Comparison of ENCODE assay signal across 1 cellular context in the genomic region with DNA sequence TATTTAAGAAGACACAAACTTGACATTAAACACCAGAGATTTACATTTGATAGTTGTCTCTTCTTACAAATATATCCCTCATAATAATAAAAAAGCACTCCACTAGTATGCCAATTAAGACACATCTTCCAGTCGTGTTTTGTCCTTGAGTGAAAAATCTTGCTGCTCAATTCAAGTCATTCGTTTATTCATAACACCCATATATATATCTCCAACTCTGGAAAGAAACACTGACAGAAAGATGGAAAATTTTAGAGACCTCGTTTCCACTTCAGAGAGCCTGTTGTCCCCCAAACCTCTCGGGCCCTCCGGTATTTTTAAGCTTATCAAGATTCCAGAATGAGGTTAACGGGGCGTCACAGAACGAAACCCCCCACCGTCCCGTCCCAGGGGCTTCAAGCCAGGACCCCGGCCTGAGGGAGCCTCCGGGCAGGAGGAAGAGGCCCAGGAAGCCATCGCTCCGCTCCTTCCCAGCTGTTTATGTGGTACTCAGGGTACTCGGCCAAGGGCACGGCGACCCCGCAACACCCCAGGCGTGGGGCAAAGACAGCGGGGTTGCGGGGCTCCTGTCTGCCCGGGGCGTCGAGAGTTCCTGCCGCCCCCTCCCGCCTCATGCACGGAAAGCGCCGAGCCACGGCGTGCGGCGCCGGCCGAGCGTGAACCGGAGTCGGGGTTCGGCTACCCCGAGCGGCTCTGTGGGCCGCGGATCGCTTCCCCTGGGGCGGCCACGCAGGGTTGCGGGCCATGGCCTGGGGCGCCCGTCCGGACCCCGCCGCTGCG.
A peak's percentile ranks its signal among the peaks of the same experiment; 100 is the strongest.
TF ChIP-seq lines count a peak whose summit lies in the region.

No MANE protein-coding gene starts in this region.

TF ChIP-seq in HepG2, 621 proteins besides CTCF, POLR2A, EP300 and RAD21 (continued from another document and continues in another):
- TF ChIP-seq, protein P1, sequence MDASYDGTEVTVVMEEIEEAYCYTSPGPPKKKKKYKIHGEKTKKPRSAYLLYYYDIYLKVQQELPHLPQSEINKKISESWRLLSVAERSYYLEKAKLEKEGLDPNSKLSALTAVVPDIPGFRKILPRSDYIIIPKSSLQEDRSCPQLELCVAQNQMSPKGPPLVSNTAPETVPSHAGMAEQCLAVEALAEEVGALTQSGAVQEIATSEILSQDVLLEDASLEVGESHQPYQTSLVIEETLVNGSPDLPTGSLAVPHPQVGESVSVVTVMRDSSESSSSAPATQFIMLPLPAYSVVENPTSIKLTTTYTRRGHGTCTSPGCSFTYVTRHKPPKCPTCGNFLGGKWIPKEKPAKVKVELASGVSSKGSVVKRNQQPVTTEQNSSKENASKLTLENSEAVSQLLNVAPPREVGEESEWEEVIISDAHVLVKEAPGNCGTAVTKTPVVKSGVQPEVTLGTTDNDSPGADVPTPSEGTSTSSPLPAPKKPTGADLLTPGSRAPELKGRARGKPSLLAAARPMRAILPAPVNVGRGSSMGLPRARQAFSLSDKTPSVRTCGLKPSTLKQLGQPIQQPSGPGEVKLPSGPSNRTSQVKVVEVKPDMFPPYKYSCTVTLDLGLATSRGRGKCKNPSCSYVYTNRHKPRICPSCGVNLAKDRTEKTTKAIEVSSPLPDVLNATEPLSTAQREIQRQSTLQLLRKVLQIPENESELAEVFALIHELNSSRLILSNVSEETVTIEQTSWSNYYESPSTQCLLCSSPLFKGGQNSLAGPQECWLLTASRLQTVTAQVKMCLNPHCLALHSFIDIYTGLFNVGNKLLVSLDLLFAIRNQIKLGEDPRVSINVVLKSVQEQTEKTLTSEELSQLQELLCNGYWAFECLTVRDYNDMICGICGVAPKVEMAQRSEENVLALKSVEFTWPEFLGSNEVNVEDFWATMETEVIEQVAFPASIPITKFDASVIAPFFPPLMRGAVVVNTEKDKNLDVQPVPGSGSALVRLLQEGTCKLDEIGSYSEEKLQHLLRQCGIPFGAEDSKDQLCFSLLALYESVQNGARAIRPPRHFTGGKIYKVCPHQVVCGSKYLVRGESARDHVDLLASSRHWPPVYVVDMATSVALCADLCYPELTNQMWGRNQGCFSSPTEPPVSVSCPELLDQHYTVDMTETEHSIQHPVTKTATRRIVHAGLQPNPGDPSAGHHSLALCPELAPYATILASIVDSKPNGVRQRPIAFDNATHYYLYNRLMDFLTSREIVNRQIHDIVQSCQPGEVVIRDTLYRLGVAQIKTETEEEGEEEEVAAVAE (CRISPR knock-in tag; IDR thresholded peaks at IDR 0.05; ENCODE audit: borderline replicate concordance), result 0 out of 2 replicates have a peak, but pooled peaks have one; percentile 30
- TF ChIP-seq PRPF4 (IDR thresholded peaks at IDR 0.05; ENCODE audit: low read depth, low read length, poor library complexity, severe bottlenecking), result no peak
- TF ChIP-seq, protein P2, sequence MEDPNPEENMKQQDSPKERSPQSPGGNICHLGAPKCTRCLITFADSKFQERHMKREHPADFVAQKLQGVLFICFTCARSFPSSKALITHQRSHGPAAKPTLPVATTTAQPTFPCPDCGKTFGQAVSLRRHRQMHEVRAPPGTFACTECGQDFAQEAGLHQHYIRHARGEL (CRISPR knock-in tag; IDR thresholded peaks at IDR 0.05), result no peak
- 0 out of 2 replicates have a peak, but pooled peaks have one; percentile 49 for TF ChIP-seq NFKB2 (CRISPR knock-in tag; IDR thresholded peaks at IDR 0.05; ENCODE audit: borderline replicate concordance)
- peak; percentile 59; the same call in 1 of the 2 replicates for TF ChIP-seq AHR (CRISPR knock-in tag; IDR thresholded peaks at IDR 0.05)
- 0 out of 2 replicates have a peak, but pooled peaks have one; percentile 49 for TF ChIP-seq BORCS8-MEF2B (CRISPR knock-in tag; IDR thresholded peaks at IDR 0.05)
- 0 out of 2 replicates have a peak, but pooled peaks have one; percentile 42 for TF ChIP-seq PCBP1 (IDR thresholded peaks at IDR 0.05; ENCODE audit: borderline replicate concordance, low read depth, low read length)
- TF ChIP-seq SCMH1 (CRISPR knock-in tag; IDR thresholded peaks at IDR 0.05; ENCODE audit: borderline replicate concordance), result peak; percentile 17; the same call in 1 of the 2 replicates
- 0 out of 2 replicates have a peak, but pooled peaks have one; percentile 24 for TF ChIP-seq ZNF619 (CRISPR knock-in tag; IDR thresholded peaks at IDR 0.05)
- TF ChIP-seq ZSCAN12 (CRISPR knock-in tag; IDR thresholded peaks at IDR 0.05), result peak; percentile 41; the same call in 1 of the 2 replicates
- TF ChIP-seq FOSL1 (CRISPR knock-in tag; IDR thresholded peaks at IDR 0.05; ENCODE audit: borderline replicate concordance), result 0 out of 2 replicates have a peak, but pooled peaks have one; percentile 12
- TF ChIP-seq ZNF546 (CRISPR knock-in tag; conservative IDR thresholded peaks at IDR 0.05), result 0 out of 2 replicates have a peak, but pooled peaks have one; percentile 2
- no peak for TF ChIP-seq ZNF207 (IDR thresholded peaks at IDR 0.05; ENCODE audit: borderline replicate concordance)
- peak; percentile 66; the same call in 1 of the 2 replicates for TF ChIP-seq MTA1 (CRISPR knock-in tag; IDR thresholded peaks at IDR 0.05; ENCODE audit: borderline replicate concordance)
- peak; percentile 20; the same call in 1 of the 2 replicates for TF ChIP-seq ZNF878 (CRISPR knock-in tag; IDR thresholded peaks at IDR 0.05)
- TF ChIP-seq ZNF816 (CRISPR knock-in tag; IDR thresholded peaks at IDR 0.05; ENCODE audit: borderline replicate concordance), result no peak
- TF ChIP-seq CBFB (CRISPR knock-in tag; IDR thresholded peaks at IDR 0.05), result peak; percentile 20; the same call in 1 of the 2 replicates
- TF ChIP-seq LCORL (IDR thresholded peaks at IDR 0.05), result no peak
- peak; percentile 47; the same call in 1 of the 2 replicates for TF ChIP-seq LCORL (CRISPR knock-in tag; IDR thresholded peaks at IDR 0.05)
- TF ChIP-seq ZNF337 (CRISPR knock-in tag; IDR thresholded peaks at IDR 0.05; ENCODE audit: borderline replicate concordance, low read depth), result no peak
- peak; percentile 39; the same call in 1 of the 2 replicates for TF ChIP-seq ZNF350 (CRISPR knock-in tag; IDR thresholded peaks at IDR 0.05; ENCODE audit: borderline replicate concordance, low read depth)
- TF ChIP-seq, protein P3, sequence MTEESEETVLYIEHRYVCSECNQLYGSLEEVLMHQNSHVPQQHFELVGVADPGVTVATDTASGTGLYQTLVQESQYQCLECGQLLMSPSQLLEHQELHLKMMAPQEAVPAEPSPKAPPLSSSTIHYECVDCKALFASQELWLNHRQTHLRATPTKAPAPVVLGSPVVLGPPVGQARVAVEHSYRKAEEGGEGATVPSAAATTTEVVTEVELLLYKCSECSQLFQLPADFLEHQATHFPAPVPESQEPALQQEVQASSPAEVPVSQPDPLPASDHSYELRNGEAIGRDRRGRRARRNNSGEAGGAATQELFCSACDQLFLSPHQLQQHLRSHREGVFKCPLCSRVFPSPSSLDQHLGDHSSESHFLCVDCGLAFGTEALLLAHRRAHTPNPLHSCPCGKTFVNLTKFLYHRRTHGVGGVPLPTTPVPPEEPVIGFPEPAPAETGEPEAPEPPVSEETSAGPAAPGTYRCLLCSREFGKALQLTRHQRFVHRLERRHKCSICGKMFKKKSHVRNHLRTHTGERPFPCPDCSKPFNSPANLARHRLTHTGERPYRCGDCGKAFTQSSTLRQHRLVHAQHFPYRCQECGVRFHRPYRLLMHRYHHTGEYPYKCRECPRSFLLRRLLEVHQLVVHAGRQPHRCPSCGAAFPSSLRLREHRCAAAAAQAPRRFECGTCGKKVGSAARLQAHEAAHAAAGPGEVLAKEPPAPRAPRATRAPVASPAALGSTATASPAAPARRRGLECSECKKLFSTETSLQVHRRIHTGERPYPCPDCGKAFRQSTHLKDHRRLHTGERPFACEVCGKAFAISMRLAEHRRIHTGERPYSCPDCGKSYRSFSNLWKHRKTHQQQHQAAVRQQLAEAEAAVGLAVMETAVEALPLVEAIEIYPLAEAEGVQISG (CRISPR knock-in tag; IDR thresholded peaks at IDR 0.05), result no peak
- peak; percentile 57 for TF ChIP-seq ZBTB7A (CRISPR knock-in tag; IDR thresholded peaks at IDR 0.05)
- TF ChIP-seq ZSCAN20 (CRISPR knock-in tag; IDR thresholded peaks at IDR 0.05; ENCODE audit: borderline replicate concordance), result peak; percentile 42; the same call in 1 of the 2 replicates
- TF ChIP-seq, protein P4, sequence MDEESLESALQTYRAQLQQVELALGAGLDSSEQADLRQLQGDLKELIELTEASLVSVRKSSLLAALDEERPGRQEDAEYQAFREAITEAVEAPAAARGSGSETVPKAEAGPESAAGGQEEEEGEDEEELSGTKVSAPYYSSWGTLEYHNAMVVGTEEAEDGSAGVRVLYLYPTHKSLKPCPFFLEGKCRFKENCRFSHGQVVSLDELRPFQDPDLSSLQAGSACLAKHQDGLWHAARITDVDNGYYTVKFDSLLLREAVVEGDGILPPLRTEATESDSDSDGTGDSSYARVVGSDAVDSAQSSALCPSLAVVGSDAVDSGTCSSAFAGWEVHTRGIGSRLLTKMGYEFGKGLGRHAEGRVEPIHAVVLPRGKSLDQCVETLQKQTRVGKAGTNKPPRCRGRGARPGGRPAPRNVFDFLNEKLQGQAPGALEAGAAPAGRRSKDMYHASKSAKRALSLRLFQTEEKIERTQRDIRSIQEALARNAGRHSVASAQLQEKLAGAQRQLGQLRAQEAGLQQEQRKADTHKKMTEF (CRISPR knock-in tag; IDR thresholded peaks at IDR 0.05), result peak; percentile 20; the same call in 1 of the 2 replicates
- 0 out of 2 replicates have a peak, but pooled peaks have one; percentile 31 for TF ChIP-seq ZFAT (CRISPR knock-in tag; conservative IDR thresholded peaks at IDR 0.05)
- peak; percentile 43; the same call in 1 of the 2 replicates for TF ChIP-seq SP4 (CRISPR knock-in tag; IDR thresholded peaks at IDR 0.05)
- no peak for TF ChIP-seq PCBP2 (optimal IDR thresholded peaks at IDR 0.05; ENCODE audit: low read depth, low read length, poor library complexity, severe bottlenecking)
- TF ChIP-seq, protein P5, sequence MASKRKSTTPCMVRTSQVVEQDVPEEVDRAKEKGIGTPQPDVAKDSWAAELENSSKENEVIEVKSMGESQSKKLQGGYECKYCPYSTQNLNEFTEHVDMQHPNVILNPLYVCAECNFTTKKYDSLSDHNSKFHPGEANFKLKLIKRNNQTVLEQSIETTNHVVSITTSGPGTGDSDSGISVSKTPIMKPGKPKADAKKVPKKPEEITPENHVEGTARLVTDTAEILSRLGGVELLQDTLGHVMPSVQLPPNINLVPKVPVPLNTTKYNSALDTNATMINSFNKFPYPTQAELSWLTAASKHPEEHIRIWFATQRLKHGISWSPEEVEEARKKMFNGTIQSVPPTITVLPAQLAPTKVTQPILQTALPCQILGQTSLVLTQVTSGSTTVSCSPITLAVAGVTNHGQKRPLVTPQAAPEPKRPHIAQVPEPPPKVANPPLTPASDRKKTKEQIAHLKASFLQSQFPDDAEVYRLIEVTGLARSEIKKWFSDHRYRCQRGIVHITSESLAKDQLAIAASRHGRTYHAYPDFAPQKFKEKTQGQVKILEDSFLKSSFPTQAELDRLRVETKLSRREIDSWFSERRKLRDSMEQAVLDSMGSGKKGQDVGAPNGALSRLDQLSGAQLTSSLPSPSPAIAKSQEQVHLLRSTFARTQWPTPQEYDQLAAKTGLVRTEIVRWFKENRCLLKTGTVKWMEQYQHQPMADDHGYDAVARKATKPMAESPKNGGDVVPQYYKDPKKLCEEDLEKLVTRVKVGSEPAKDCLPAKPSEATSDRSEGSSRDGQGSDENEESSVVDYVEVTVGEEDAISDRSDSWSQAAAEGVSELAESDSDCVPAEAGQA (IDR thresholded peaks at IDR 0.05; ENCODE audit: low read depth), result no peak
- TF ChIP-seq, protein P5 (CRISPR knock-in tag; IDR thresholded peaks at IDR 0.05; ENCODE audit: borderline replicate concordance), result 0 out of 2 replicates have a peak, but pooled peaks have one; percentile 2
- 0 out of 2 replicates have a peak, but pooled peaks have one; percentile 62 for TF ChIP-seq KLF6 (CRISPR knock-in tag; IDR thresholded peaks at IDR 0.05)
- peak; percentile 30; the same call in 1 of the 2 replicates for TF ChIP-seq ZNF232 (CRISPR knock-in tag; IDR thresholded peaks at IDR 0.05; ENCODE audit: borderline replicate concordance)
- 0 out of 2 replicates have a peak, but pooled peaks have one; percentile 52 for TF ChIP-seq HOXD1 (CRISPR knock-in tag; IDR thresholded peaks at IDR 0.05)
- no peak for TF ChIP-seq ZNF747 (CRISPR knock-in tag; IDR thresholded peaks at IDR 0.05; ENCODE audit: borderline replicate concordance)
- TF ChIP-seq ZBTB38 (CRISPR knock-in tag; IDR thresholded peaks at IDR 0.05), result peak; percentile 92
- 0 out of 2 replicates have a peak, but pooled peaks have one; percentile 9 for TF ChIP-seq SNAPC2 (CRISPR knock-in tag; IDR thresholded peaks at IDR 0.05)
- TF ChIP-seq ZSCAN25 (CRISPR knock-in tag; IDR thresholded peaks at IDR 0.05), result no peak
- peak; percentile 40; the same call in 1 of the 2 replicates for TF ChIP-seq KLF12 (CRISPR knock-in tag; IDR thresholded peaks at IDR 0.05; ENCODE audit: borderline replicate concordance)
- TF ChIP-seq, protein P6, sequence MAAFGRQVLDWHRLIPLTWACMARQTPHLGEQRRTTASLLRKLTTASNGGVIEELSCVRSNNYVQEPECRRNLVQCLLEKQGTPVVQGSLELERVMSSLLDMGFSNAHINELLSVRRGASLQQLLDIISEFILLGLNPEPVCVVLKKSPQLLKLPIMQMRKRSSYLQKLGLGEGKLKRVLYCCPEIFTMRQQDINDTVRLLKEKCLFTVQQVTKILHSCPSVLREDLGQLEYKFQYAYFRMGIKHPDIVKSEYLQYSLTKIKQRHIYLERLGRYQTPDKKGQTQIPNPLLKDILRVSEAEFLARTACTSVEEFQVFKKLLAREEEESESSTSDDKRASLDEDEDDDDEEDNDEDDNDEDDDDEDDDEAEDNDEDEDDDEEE (CRISPR knock-in tag; IDR thresholded peaks at IDR 0.05), result 0 out of 2 replicates have a peak, but pooled peaks have one; percentile 80
- TF ChIP-seq, protein P7, sequence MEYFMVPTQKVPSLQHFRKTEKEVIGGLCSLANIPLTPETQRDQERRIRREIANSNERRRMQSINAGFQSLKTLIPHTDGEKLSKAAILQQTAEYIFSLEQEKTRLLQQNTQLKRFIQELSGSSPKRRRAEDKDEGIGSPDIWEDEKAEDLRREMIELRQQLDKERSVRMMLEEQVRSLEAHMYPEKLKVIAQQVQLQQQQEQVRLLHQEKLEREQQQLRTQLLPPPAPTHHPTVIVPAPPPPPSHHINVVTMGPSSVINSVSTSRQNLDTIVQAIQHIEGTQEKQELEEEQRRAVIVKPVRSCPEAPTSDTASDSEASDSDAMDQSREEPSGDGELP (IDR thresholded peaks at IDR 0.05; ENCODE audit: borderline replicate concordance, low read depth), result no peak
- TF ChIP-seq FOXC1 (CRISPR knock-in tag; IDR thresholded peaks at IDR 0.05; ENCODE audit: borderline replicate concordance), result peak; percentile 68
- 0 out of 2 replicates have a peak, but pooled peaks have one; percentile 33 for TF ChIP-seq MXD4 (CRISPR knock-in tag; IDR thresholded peaks at IDR 0.05)
